2 cellular contexts compared by ENCODE assay signal in genomic region chr7:10537764-10538163, GRCh38.
TF ChIP-seq lines count a peak whose summit lies in the region.

No MANE protein-coding gene starts in this region.

TF ChIP-seq in GM12878, 131 proteins besides CTCF, POLR2A, EP300 and RAD21 (continued from another document):
- TF ChIP-seq ZBTB11 (CRISPR knock-in tag; IDR thresholded peaks at IDR 0.05) = no peak

TF ChIP-seq in GM23338, 12 proteins besides CTCF, POLR2A, EP300 and RAD21:
- TF ChIP-seq ZNF462 (CRISPR knock-in tag; IDR thresholded peaks at IDR 0.05) (no peak), STAT1 (IDR thresholded peaks at IDR 0.05; ENCODE audit: unreplicated experiment) (no peak), CREB1 (CRISPR knock-in tag; IDR thresholded peaks at IDR 0.05; ENCODE audit: low read depth) (no peak), REST (IDR thresholded peaks at IDR 0.05; ENCODE audit: unreplicated experiment) (no peak), JUNB (IDR thresholded peaks at IDR 0.05; ENCODE audit: unreplicated experiment) (no peak), ETS1 (IDR thresholded peaks at IDR 0.05) (no peak), ZNF114 (CRISPR knock-in tag; IDR thresholded peaks at IDR 0.05) (no peak), ZNF331 (CRISPR knock-in tag; IDR thresholded peaks at IDR 0.05; ENCODE audit: low read depth) (no peak), NANOG (IDR thresholded peaks at IDR 0.05; ENCODE audit: borderline replicate concordance) (no peak), EZH2 (IDR thresholded peaks at IDR 0.05; ENCODE audit: low read depth, unreplicated experiment) (no peak)
